8 cellular contexts compared by ENCODE assay signal in genomic region chr6:26520840-26521484, GRCh38. TPM values are rescaled to one million over a fixed set of nuclear protein-coding genes. Genes with fewer than 3 reads are reported as not detected.
DNase-seq lines count a peak whose midpoint lies in the region; ATAC-seq and TF ChIP-seq lines count a peak whose summit lies in the region.

No MANE protein-coding gene starts in this region.

- peak overlapping the region; percentile 13 to 54; a peak in 3 of 4 replicates for H3K4me3 ChIP-seq in DND-41 (ENCODE audit: low read depth in 1 of 2, low read length in 2 of 2)
- peak overlapping the region; percentile 62 for H3K4me3 ChIP-seq in fibroblast of the aortic adventitia (ENCODE audit: low read depth, low read length)

- H3K27me3 ChIP-seq in DND-41 (ENCODE audit: insufficient read depth, low read length, poor library complexity), result no peaks in the 10 kb centered on the region

- H3K9ac ChIP-seq in DND-41 (ENCODE audit: low read depth, low read length), result peak overlapping the region; percentile 44

- peaks cover 5% of the 10 kb centered on the region for H3K27me3 Mint-ChIP-seq in nephron progenitor cell (ENCODE audit: low read depth, poor library complexity)
- H3K27me3 Mint-ChIP-seq in stimulated activated naive CD8-positive, alpha-beta T cell treated with anti-CD3 and anti-CD28 coated beads, Interleukin-15, amount 100 ng/mL, for 72 hours, result no peaks in the 10 kb centered on the region

- TF ChIP-seq CTCF in DND-41 (IDR thresholded peaks at IDR 0.05; ENCODE audit: borderline replicate concordance, extremely low read depth, low read length, poor library complexity, severe bottlenecking), result no peak
- no peak for TF ChIP-seq CTCF in RWPE1 (conservative IDR thresholded peaks at IDR 0.05; ENCODE audit: low read depth)
- no peak for TF ChIP-seq CTCF in fibroblast of the aortic adventitia (IDR thresholded peaks at IDR 0.05; ENCODE audit: insufficient read depth, low read length)
- no peak for TF ChIP-seq CTCF in nephron progenitor cell (IDR thresholded peaks at IDR 0.05)

- H2AFZ ChIP-seq in DND-41 (ENCODE audit: low read depth, low read length), result peak overlapping the region; percentile 71; the same call in 1 of the 2 replicates

- peak overlapping the region; percentile 88 for H3K4me3 Mint-ChIP-seq in nephron progenitor cell
- H3K4me3 Mint-ChIP-seq in stimulated activated naive CD8-positive, alpha-beta T cell treated with anti-CD3 and anti-CD28 coated beads, Interleukin-15, amount 100 ng/mL, for 72 hours, result peak overlapping the region; percentile 89 to 93

- CTCF ChIA-PET in RWPE1 (lab: Yijun Ruan, JAX), result interaction anchor here (0.7 kb wide), 1 partner anchor 16 kb away, joined by 7 read pairs; no protein-coding TSS in a partner anchor

- ATAC-seq in DND-41 (ENCODE audit: insufficient read depth, low read depth) (peak; percentile 86), GM21737 (IDR thresholded peaks at IDR 0.05; ENCODE audit: unreplicated experiment) (peak; percentile 45)
- peak; percentile 88 for ATAC-seq in stimulated activated naive CD8-positive, alpha-beta T cell treated with anti-CD3 and anti-CD28 coated beads, Interleukin-15, amount 100 ng/mL, for 72 hours

- peaks cover 18% of the 10 kb centered on the region for H3K4me1 ChIP-seq in DND-41 (ENCODE audit: insufficient read depth, low read length)

- H3K79me2 ChIP-seq in DND-41 (ENCODE audit: insufficient read depth, low read length), result no peaks in the 10 kb centered on the region

- no peaks in the 10 kb centered on the region for H3K9me3 Mint-ChIP-seq in nephron progenitor cell
- H3K9me3 Mint-ChIP-seq in stimulated activated naive CD8-positive, alpha-beta T cell treated with anti-CD3 and anti-CD28 coated beads, Interleukin-15, amount 100 ng/mL, for 72 hours, result no peaks in the 10 kb centered on the region

- no peaks in the 10 kb centered on the region for H3K36me3 Mint-ChIP-seq in nephron progenitor cell (ENCODE audit: low read depth)

- no peaks in the 10 kb centered on the region for H3K9me3 ChIP-seq in DND-41 (ENCODE audit: insufficient read depth, low read length, severe bottlenecking)

- H3K4me2 ChIP-seq in DND-41 (ENCODE audit: insufficient read depth, low read length), result peak overlapping the region; percentile 83

- H3K27ac ChIP-seq in DND-41 (ENCODE audit: low read length), result peak overlapping the region; percentile 65
- peak overlapping the region; percentile 94 for H3K27ac ChIP-seq in RWPE1

- DNase-seq in DND-41 (peak; percentile 85), KG1 (lab: John Stamatoyannopoulos, UW) (peak; percentile 81), RWPE1 (ENCODE audit: low spot score) (peak; percentile 94), fibroblast of the aortic adventitia (ENCODE audit: low read depth) (peak; percentile 85), nephron progenitor cell (peak; percentile 87)
- DNase-seq in activated T-helper 9 cell treated with anti-CD3 and anti-CD28 coated beads, Interleukin-2, amount 50 U/mL, for 16 hours (ENCODE audit: low read depth), result peak; percentile 77
- DNase-seq in stimulated activated naive CD8-positive, alpha-beta T cell treated with anti-CD3 and anti-CD28 coated beads, Interleukin-15, amount 100 ng/mL, for 72 hours, result peak; percentile 83 to 84

- H3K36me3 ChIP-seq in DND-41 (ENCODE audit: insufficient read depth, low read length), result no peaks in the 10 kb centered on the region

- peak overlapping the region; percentile 93 for H3K27ac Mint-ChIP-seq in nephron progenitor cell
- H3K27ac Mint-ChIP-seq in stimulated activated naive CD8-positive, alpha-beta T cell treated with anti-CD3 and anti-CD28 coated beads, Interleukin-15, amount 100 ng/mL, for 72 hours, result peak overlapping the region; percentile 94 to 100

- POLR2A ChIA-PET in RWPE1 (lab: Yijun Ruan, JAX; ENCODE audit: low non-redundant PET), result no interaction called here

- no peaks in the 10 kb centered on the region for H4K20me1 ChIP-seq in DND-41 (ENCODE audit: insufficient read depth, low read length)

- H3K4me1 Mint-ChIP-seq in nephron progenitor cell, result peaks cover 28% of the 10 kb centered on the region
- peaks cover 38% of the 10 kb centered on the region for H3K4me1 Mint-ChIP-seq in stimulated activated naive CD8-positive, alpha-beta T cell treated with anti-CD3 and anti-CD28 coated beads, Interleukin-15, amount 100 ng/mL, for 72 hours

RNA-seq across cellular contexts. Expression of gene HMGN4, which starts 17.2 kb away (rescaled TPM):
- total RNA-seq in fibroblast of the aortic adventitia (ENCODE audit: low replicate concordance), result 32.7 and 50.3 TPM in 2 replicates

RNA-seq across cellular contexts. Expression of gene BTN1A1, which starts 20.9 kb away (rescaled TPM):
- not detected in 2 replicates for total RNA-seq in fibroblast of the aortic adventitia (ENCODE audit: low replicate concordance)

Comparison
In these comparisons a context has a peak if more than half of its experiments do, and no peak if none do; other contexts are left out.
1. Peak in every context shown above with its lines: DNase-seq, ATAC-seq, H3K4me3 ChIP-seq and H3K27ac ChIP-seq.